Comparison of ENCODE assay signal across 10 cellular contexts in genomic region chr6:150252714-150253444, GRCh38.
DNase-seq lines count a peak whose midpoint lies in the region; ATAC-seq and TF ChIP-seq lines count a peak whose summit lies in the region.
"Had no signal": no experiment of that assay in that cellular context is flagged by ENCODE, and none has a peak within 500 bp of the region (broad histone marks: within the 10 kb centered on the region; RNA-seq: fewer than 3 reads in every experiment).

No MANE protein-coding gene starts in this region.

- peaks cover 8% of the 10 kb centered on the region for H3K27me3 Mint-ChIP-seq in activated T-cell treated with anti-CD3 and anti-CD28 coated beads, Interleukin-2, amount 50 U/mL, for 4 hours (ENCODE audit: low read depth)

- no peak overlapping the region for H3K4me3 Mint-ChIP-seq in activated T-cell treated with anti-CD3 and anti-CD28 coated beads, Interleukin-2, amount 50 U/mL, for 4 hours

- TF ChIP-seq CTCF in epithelial cell of esophagus (IDR thresholded peaks at IDR 0.05; ENCODE audit: insufficient read depth, low read depth, low read length, missing control alignments): no peak

- no peak overlapping the region for H3K4me3 ChIP-seq in epithelial cell of esophagus (ENCODE audit: low read length)

- ATAC-seq in activated T-cell treated with anti-CD3 and anti-CD28 coated beads, Interleukin-2, amount 50 U/mL, for 4 hours: peak; percentile 37 to 41
- ATAC-seq in stimulated activated naive CD8-positive, alpha-beta T cell treated with anti-CD3 and anti-CD28 coated beads, Interleukin-15, Interleukin-2, amounts not matched to agents 100 U/mL and 50 U/mL, for 24 hours: peak; percentile 58
- ATAC-seq in HG02798 (IDR thresholded peaks at IDR 0.05; ENCODE audit: poor library complexity, unreplicated experiment): no peak
- no peak for ATAC-seq in HG03135 (IDR thresholded peaks at IDR 0.05; ENCODE audit: unreplicated experiment)
- ATAC-seq in HG02763 (IDR thresholded peaks at IDR 0.05; ENCODE audit: unreplicated experiment): no peak

- DNase-seq in activated T-cell treated with anti-CD3 and anti-CD28 coated beads, Interleukin-2, amount 50 U/mL, for 4 hours: no peak
- no peak for DNase-seq in activated T-cell treated with anti-CD3 and anti-CD28 coated beads for 4 hours
- peak; percentile 31 for DNase-seq in M059J (ENCODE audit: low read depth)
- DNase-seq in epithelial cell of esophagus (ENCODE audit: low read depth): peak; percentile 79
- DNase-seq in stimulated activated naive CD8-positive, alpha-beta T cell treated with anti-CD3 and anti-CD28 coated beads, Interleukin-15, Interleukin-2, amounts not matched to agents 100 U/mL and 50 U/mL, for 24 hours: no peak
- DNase-seq: activated effector memory CD4-positive, alpha-beta T cell treated with anti-CD3 and anti-CD28 coated beads, Interleukin-2, amount 50 U/mL, for 16 hours; Karpas-422 had no signal

- no peaks in the 10 kb centered on the region for H3K9me3 Mint-ChIP-seq in activated T-cell treated with anti-CD3 and anti-CD28 coated beads, Interleukin-2, amount 50 U/mL, for 4 hours

- no peaks in the 10 kb centered on the region for H3K36me3 Mint-ChIP-seq in activated T-cell treated with anti-CD3 and anti-CD28 coated beads, Interleukin-2, amount 50 U/mL, for 4 hours (ENCODE audit: insufficient read depth)

- peaks cover 4% of the 10 kb centered on the region for H3K4me1 Mint-ChIP-seq in activated T-cell treated with anti-CD3 and anti-CD28 coated beads, Interleukin-2, amount 50 U/mL, for 4 hours (ENCODE audit: low read depth)

Comparison
In these comparisons a context has a peak if more than half of its experiments do, and no peak if none do; other contexts are left out.
1. ATAC-seq: peak in activated T-cell treated with anti-CD3 and anti-CD28 coated beads, Interleukin-2, amount 50 U/mL, for 4 hours (2 of 2) and stimulated activated naive CD8-positive, alpha-beta T cell treated with anti-CD3 and anti-CD28 coated beads, Interleukin-15, Interleukin-2, amounts not matched to agents 100 U/mL and 50 U/mL, for 24 hours (single experiment); none in HG02798 (single experiment), HG03135 (single experiment) and HG02763 (single experiment).
2. DNase-seq: peak in M059J (single experiment) and epithelial cell of esophagus (single experiment); none in activated T-cell treated with anti-CD3 and anti-CD28 coated beads, Interleukin-2, amount 50 U/mL, for 4 hours (single experiment), activated T-cell treated with anti-CD3 and anti-CD28 coated beads for 4 hours (single experiment) and stimulated activated naive CD8-positive, alpha-beta T cell treated with anti-CD3 and anti-CD28 coated beads, Interleukin-15, Interleukin-2, amounts not matched to agents 100 U/mL and 50 U/mL, for 24 hours (single experiment).